Comparison of ENCODE assay signal across 1 cellular context in genomic region chr2:215357660-215358059, GRCh38.
TF ChIP-seq lines count a peak whose summit lies in the region.

No MANE protein-coding gene starts in this region.

TF ChIP-seq in GM23338, 12 proteins besides CTCF, POLR2A, EP300 and RAD21:
- TF ChIP-seq, protein P1, sequence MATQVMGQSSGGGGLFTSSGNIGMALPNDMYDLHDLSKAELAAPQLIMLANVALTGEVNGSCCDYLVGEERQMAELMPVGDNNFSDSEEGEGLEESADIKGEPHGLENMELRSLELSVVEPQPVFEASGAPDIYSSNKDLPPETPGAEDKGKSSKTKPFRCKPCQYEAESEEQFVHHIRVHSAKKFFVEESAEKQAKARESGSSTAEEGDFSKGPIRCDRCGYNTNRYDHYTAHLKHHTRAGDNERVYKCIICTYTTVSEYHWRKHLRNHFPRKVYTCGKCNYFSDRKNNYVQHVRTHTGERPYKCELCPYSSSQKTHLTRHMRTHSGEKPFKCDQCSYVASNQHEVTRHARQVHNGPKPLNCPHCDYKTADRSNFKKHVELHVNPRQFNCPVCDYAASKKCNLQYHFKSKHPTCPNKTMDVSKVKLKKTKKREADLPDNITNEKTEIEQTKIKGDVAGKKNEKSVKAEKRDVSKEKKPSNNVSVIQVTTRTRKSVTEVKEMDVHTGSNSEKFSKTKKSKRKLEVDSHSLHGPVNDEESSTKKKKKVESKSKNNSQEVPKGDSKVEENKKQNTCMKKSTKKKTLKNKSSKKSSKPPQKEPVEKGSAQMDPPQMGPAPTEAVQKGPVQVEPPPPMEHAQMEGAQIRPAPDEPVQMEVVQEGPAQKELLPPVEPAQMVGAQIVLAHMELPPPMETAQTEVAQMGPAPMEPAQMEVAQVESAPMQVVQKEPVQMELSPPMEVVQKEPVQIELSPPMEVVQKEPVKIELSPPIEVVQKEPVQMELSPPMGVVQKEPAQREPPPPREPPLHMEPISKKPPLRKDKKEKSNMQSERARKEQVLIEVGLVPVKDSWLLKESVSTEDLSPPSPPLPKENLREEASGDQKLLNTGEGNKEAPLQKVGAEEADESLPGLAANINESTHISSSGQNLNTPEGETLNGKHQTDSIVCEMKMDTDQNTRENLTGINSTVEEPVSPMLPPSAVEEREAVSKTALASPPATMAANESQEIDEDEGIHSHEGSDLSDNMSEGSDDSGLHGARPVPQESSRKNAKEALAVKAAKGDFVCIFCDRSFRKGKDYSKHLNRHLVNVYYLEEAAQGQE (IDR thresholded peaks at IDR 0.05; ENCODE audit: unreplicated experiment): no peak
- no peak for TF ChIP-seq EZH2 (IDR thresholded peaks at IDR 0.05; ENCODE audit: low read depth, unreplicated experiment)
- no peak for TF ChIP-seq STAT1 (IDR thresholded peaks at IDR 0.05; ENCODE audit: unreplicated experiment)
- no peak for TF ChIP-seq ZNF331 (CRISPR knock-in tag; IDR thresholded peaks at IDR 0.05; ENCODE audit: low read depth)
- TF ChIP-seq CREB1 (CRISPR knock-in tag; IDR thresholded peaks at IDR 0.05; ENCODE audit: low read depth): no peak
- no peak for TF ChIP-seq EZH2phosphoT487 (IDR thresholded peaks at IDR 0.05; ENCODE audit: unreplicated experiment)
